Comparison of ENCODE assay signal across 30 cellular contexts in the genomic region with DNA sequence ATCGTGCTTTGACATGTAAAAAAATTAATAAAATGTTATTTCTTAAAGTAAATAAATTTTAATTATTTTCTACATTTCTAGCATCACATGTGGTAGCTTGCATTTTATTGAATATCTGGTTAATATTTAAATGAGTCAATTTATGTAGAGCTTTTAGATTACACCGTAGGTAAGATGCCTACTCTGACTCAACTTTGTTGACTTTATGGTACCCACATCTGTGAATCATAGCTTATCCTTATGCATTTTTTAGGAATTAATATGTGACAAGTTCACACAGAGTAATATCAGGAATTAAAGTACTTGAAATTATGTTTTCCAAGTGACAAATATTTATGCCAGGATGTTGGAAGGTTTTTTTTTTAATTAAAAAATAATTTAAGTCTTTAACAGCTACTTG.
"Had no signal": no experiment of that assay in that cellular context is flagged by ENCODE, and none has a peak within 500 bp of the region (broad histone marks: within the 10 kb centered on the region; RNA-seq: fewer than 3 reads in every experiment).

No MANE protein-coding gene starts in this region.

- H3K9ac ChIP-seq: parathyroid adenoma had no signal

- ATAC-seq: activated CD8-positive, alpha-beta T cell treated with anti-CD3 and anti-CD28 coated beads for 36 hours; activated naive CD8-positive, alpha-beta T cell treated with anti-CD3 and anti-CD28 coated beads, Interleukin-2, amount 50 U/mL, for 24 hours; gastroesophageal sphincter; left colon; naive thymus-derived CD8-positive, alpha-beta T cell; sciatic nerve; stimulated activated effector memory CD8-positive, alpha-beta T cell treated with anti-CD3 and anti-CD28 coated beads, Interleukin-12 subunit alpha, Interleukin-12 subunit beta, amount 100 ng/mL, for 72 hours had no signal

- H3K4me1 ChIP-seq: breast epithelium, parathyroid adenoma, uterus had no signal

- H3K4me3 ChIP-seq: breast epithelium, gastroesophageal sphincter, hepatocyte, thoracic aorta, uterus had no signal

- H3K4me3 Mint-ChIP-seq: activated B cell treated with CpG ODN at 0.5 μM for 24 hours; activated CD8-positive, alpha-beta T cell treated with anti-CD3 and anti-CD28 coated beads for 36 hours; activated naive CD4-positive, alpha-beta T cell treated with anti-CD3 and anti-CD28 coated beads, Interleukin-2, amount 50 U/mL, for 24 hours; activated naive CD8-positive, alpha-beta T cell treated with anti-CD3 and anti-CD28 coated beads, Interleukin-2, amount 50 U/mL, for 24 hours; memory B cell; naive thymus-derived CD8-positive, alpha-beta T cell; neural crest cell; stimulated activated effector memory CD8-positive, alpha-beta T cell treated with anti-CD3 and anti-CD28 coated beads, Interleukin-12 subunit alpha, Interleukin-12 subunit beta, amount 100 ng/mL, for 72 hours; stimulated activated naive CD8-positive, alpha-beta T cell treated with anti-CD3 and anti-CD28 coated beads, Interleukin-15, Interleukin-2, amounts not matched to agents 100 ng/mL and 50 ng/mL, for 24 hours had no signal

- H3K4me2 ChIP-seq: hepatocyte had no signal

- H3K27ac Mint-ChIP-seq: activated B cell treated with CpG ODN at 0.5 μM for 24 hours; activated CD8-positive, alpha-beta T cell treated with anti-CD3 and anti-CD28 coated beads for 36 hours; activated naive CD4-positive, alpha-beta T cell treated with anti-CD3 and anti-CD28 coated beads, Interleukin-2, amount 50 U/mL, for 24 hours; activated naive CD8-positive, alpha-beta T cell treated with anti-CD3 and anti-CD28 coated beads, Interleukin-2, amount 50 U/mL, for 24 hours; activated T-helper 2 cell treated with anti-CD3 and anti-CD28 coated beads, Interferon-gamma antibody, Interleukin-2, Interleukin-4, amounts not matched to agents 10 μg/mL and 5 μg/mL and 100 μg/mL, durations not matched to agents 14 hours and 24 hours and 36 hours; memory B cell; naive thymus-derived CD8-positive, alpha-beta T cell; stimulated activated effector memory CD8-positive, alpha-beta T cell treated with anti-CD3 and anti-CD28 coated beads, Interleukin-12 subunit alpha, Interleukin-12 subunit beta, amount 100 ng/mL, for 72 hours; stimulated activated naive CD8-positive, alpha-beta T cell treated with anti-CD3 and anti-CD28 coated beads, Interleukin-15, Interleukin-2, amounts not matched to agents 100 ng/mL and 50 ng/mL, for 24 hours had no signal

- H3K27me3 Mint-ChIP-seq: activated B cell treated with CpG ODN at 0.5 μM for 24 hours; activated CD8-positive, alpha-beta T cell treated with anti-CD3 and anti-CD28 coated beads for 36 hours; memory B cell had no signal

- H3K27ac ChIP-seq: breast epithelium, gastroesophageal sphincter, hepatocyte, parathyroid adenoma, thoracic aorta, uterus had no signal

- H2AFZ ChIP-seq: hepatocyte, parathyroid adenoma had no signal

- DNase-seq: activated B cell treated with CpG ODN at 0.5 μM for 24 hours; activated CD4-positive, alpha-beta T cell treated with anti-CD3 and anti-CD28 coated beads, Interleukin-2, amount 50 U/mL, for 1 hour; activated CD8-positive, alpha-beta T cell treated with anti-CD3 and anti-CD28 coated beads for 36 hours; activated naive CD8-positive, alpha-beta T cell treated with anti-CD3 and anti-CD28 coated beads, Interleukin-2, amount 50 U/mL, for 24 hours; activated T-cell treated with anti-CD3 and anti-CD28 coated beads, Interleukin-2, amount 50 U/mL, for 48 hours; dermis blood vessel endothelial cell; effector CD4-positive, alpha-beta T cell; erythroblast; islet precursor cell; left colon; midbrain; naive thymus-derived CD8-positive, alpha-beta T cell; nucleus accumbens; small intestine; stimulated activated CD4-positive, alpha-beta T cell treated with anti-CD3 and anti-CD28 coated beads, Interleukin-4, amount 100 ng/mL, for 24 hours; T-helper 2 cell; trophoblast cell; uterus had no signal

- H3K4me1 Mint-ChIP-seq: activated B cell treated with CpG ODN at 0.5 μM for 24 hours; activated naive CD4-positive, alpha-beta T cell treated with anti-CD3 and anti-CD28 coated beads, Interleukin-2, amount 50 U/mL, for 24 hours; activated naive CD8-positive, alpha-beta T cell treated with anti-CD3 and anti-CD28 coated beads, Interleukin-2, amount 50 U/mL, for 24 hours; memory B cell; stimulated activated effector memory CD8-positive, alpha-beta T cell treated with anti-CD3 and anti-CD28 coated beads, Interleukin-12 subunit alpha, Interleukin-12 subunit beta, amount 100 ng/mL, for 72 hours had no signal

- H3K36me3 ChIP-seq: breast epithelium, gastroesophageal sphincter, thoracic aorta, uterus had no signal

- H3K27me3 ChIP-seq: breast epithelium, gastroesophageal sphincter, hepatocyte, uterus had no signal

- H3K9me3 ChIP-seq: breast epithelium, gastroesophageal sphincter, thoracic aorta, uterus had no signal

- H3K36me3 Mint-ChIP-seq: memory B cell; stimulated activated effector memory CD8-positive, alpha-beta T cell treated with anti-CD3 and anti-CD28 coated beads, Interleukin-12 subunit alpha, Interleukin-12 subunit beta, amount 100 ng/mL, for 72 hours had no signal

- H3K9me3 Mint-ChIP-seq: activated T-helper 2 cell treated with anti-CD3 and anti-CD28 coated beads, Interferon-gamma antibody, Interleukin-2, Interleukin-4, amounts not matched to agents 10 μg/mL and 5 μg/mL and 100 μg/mL, durations not matched to agents 14 hours and 24 hours and 36 hours; neural crest cell; stimulated activated effector memory CD8-positive, alpha-beta T cell treated with anti-CD3 and anti-CD28 coated beads, Interleukin-12 subunit alpha, Interleukin-12 subunit beta, amount 100 ng/mL, for 72 hours had no signal

- H3K79me2 ChIP-seq: hepatocyte, parathyroid adenoma had no signal
